ENCODE assay signal across 14 cellular contexts in genomic region chr3:25041871-25042584, GRCh38.
"Had no signal": no experiment of that assay in that cellular context is flagged by ENCODE, and none has a peak within 500 bp of the region (broad histone marks: within the 10 kb centered on the region; RNA-seq: fewer than 3 reads in every experiment).

No MANE protein-coding gene starts in this region.

- H3K36me3 Mint-ChIP-seq: immature natural killer cell, naive B cell had no signal

- H3K4me3 ChIP-seq: psoas muscle, smooth muscle cell, upper lobe of left lung, uterus had no signal

- H3K27me3 ChIP-seq: upper lobe of left lung, uterus had no signal

- H3K9me3 Mint-ChIP-seq: immature natural killer cell, nephron had no signal

- H3K27ac ChIP-seq: psoas muscle, upper lobe of left lung, uterus had no signal

- H3K36me3 ChIP-seq: upper lobe of left lung, uterus had no signal

- H3K27ac Mint-ChIP-seq: immature natural killer cell, naive B cell had no signal

- H3K4me3 Mint-ChIP-seq: immature natural killer cell, naive B cell, nephron had no signal

- ATAC-seq: esophagus mucosa, psoas muscle had no signal

- DNase-seq: effector memory CD4-positive, alpha-beta T cell; immature natural killer cell; mesendoderm; naive B cell; occipital lobe; psoas muscle; retina; stimulated activated CD4-positive, alpha-beta T cell treated with anti-CD3 and anti-CD28 coated beads, Interleukin-2, amount 100 ng/mL, for 48 hours; stimulated activated naive CD4-positive, alpha-beta T cell treated with Interleukin-2 at 50 U/mL for 16 hours; upper lobe of left lung; uterus had no signal

- H3K9me3 ChIP-seq: psoas muscle, upper lobe of left lung, uterus had no signal

- H3K27me3 Mint-ChIP-seq: naive B cell had no signal

- H3K4me1 Mint-ChIP-seq: immature natural killer cell, naive B cell had no signal
